In the genomic region with DNA sequence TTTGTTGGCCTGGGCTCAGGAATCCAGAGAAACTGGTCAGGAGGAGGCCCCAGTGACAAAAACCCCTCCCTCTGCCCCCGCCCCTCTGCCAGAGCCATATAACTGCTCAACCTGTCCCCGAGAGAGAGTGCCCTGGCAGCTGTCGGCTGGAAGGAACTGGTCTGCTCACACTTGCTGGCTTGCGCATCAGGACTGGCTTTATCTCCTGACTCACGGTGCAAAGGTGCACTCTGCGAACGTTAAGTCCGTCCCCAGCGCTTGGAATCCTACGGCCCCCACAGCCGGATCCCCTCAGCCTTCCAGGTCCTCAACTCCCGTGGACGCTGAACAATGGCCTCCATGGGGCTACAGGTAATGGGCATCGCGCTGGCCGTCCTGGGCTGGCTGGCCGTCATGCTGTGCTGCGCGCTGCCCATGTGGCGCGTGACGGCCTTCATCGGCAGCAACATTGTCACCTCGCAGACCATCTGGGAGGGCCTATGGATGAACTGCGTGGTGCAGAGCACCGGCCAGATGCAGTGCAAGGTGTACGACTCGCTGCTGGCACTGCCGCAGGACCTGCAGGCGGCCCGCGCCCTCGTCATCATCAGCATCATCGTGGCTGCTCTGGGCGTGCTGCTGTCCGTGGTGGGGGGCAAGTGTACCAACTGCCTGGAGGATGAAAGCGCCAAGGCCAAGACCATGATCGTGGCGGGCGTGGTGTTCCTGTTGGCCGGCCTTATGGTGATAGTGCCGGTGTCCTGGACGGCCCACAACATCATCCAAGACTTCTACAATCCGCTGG, we compare ENCODE assay signal across 9 cellular contexts. TPM values are rescaled to one million over a fixed set of nuclear protein-coding genes. Genes with fewer than 3 reads are reported as not detected.
DNase-seq lines count a peak whose midpoint lies in the region; TF ChIP-seq lines count a peak whose summit lies in the region.
"Had no signal": no experiment of that assay in that cellular context is flagged by ENCODE, and none has a peak within 500 bp of the region (broad histone marks: within the 10 kb centered on the region; RNA-seq: fewer than 3 reads in every experiment).

A gene with protein sequence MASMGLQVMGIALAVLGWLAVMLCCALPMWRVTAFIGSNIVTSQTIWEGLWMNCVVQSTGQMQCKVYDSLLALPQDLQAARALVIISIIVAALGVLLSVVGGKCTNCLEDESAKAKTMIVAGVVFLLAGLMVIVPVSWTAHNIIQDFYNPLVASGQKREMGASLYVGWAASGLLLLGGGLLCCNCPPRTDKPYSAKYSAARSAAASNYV (plus strand): TSS at position 125 of the 784 bp plus-strand sequence. CDS start 206 bp downstream, at position 331.

- H3K36me3 ChIP-seq in thymus (ENCODE audit: control insufficient read depth, insufficient read depth) (no peaks in the 10 kb centered on the region), HAP-1 (replicated peaks) (no peaks in the 10 kb centered on the region)

- no peaks in the 10 kb centered on the region for H3K36me3 Mint-ChIP-seq in activated CD4-positive, alpha-beta memory T cell treated with anti-CD3 and anti-CD28 coated beads for 36 hours

- H3K4me3 ChIP-seq in thymus (ENCODE audit: low read length): no peak within 1 kb of the TSS
- H3K4me3 ChIP-seq in HAP-1: no peak within 1 kb of the TSS

- H3K9me3 ChIP-seq in thymus (ENCODE audit: control insufficient read depth) (no peaks in the 10 kb centered on the region), HAP-1 (no peaks in the 10 kb centered on the region)

- DNase-seq in NCI-H1092 treated with DMSO at 0.1 percent for 48 hours (lab: John Stamatoyannopoulos, UW): peak; percentile 75
- peak; percentile 63 for DNase-seq in SHP77 treated with DMSO at 0.1 percent for 48 hours (lab: John Stamatoyannopoulos, UW)
- peak; percentile 99 for DNase-seq in islet precursor cell
- no peak for DNase-seq in HAP-1 (ENCODE audit: low spot score in 2 of 2)
- no peak for DNase-seq in GM13976 (ENCODE audit: low spot score)
- no peak for DNase-seq in activated CD4-positive, alpha-beta memory T cell treated with anti-CD3 and anti-CD28 coated beads for 36 hours
- no peak for DNase-seq in activated gamma-delta T cell (lab: John Stamatoyannopoulos, UW)
- DNase-seq: activated naive CD4-positive, alpha-beta T cell treated with anti-CD3 and anti-CD28 coated beads for 36 hours had no signal

- peaks cover 15% of the 10 kb centered on the region for H3K4me1 ChIP-seq in thymus (ENCODE audit: control insufficient read depth, insufficient read depth, low read length)
- H3K4me1 ChIP-seq in HAP-1: no peaks in the 10 kb centered on the region

- no peaks in the 10 kb centered on the region for H3K9me3 Mint-ChIP-seq in activated CD4-positive, alpha-beta memory T cell treated with anti-CD3 and anti-CD28 coated beads for 36 hours
- H3K9me3 Mint-ChIP-seq: activated naive CD4-positive, alpha-beta T cell treated with anti-CD3 and anti-CD28 coated beads for 36 hours had no signal

- H3K4me1 Mint-ChIP-seq in activated CD4-positive, alpha-beta memory T cell treated with anti-CD3 and anti-CD28 coated beads for 36 hours (ENCODE audit: low read depth): peaks cover 25% of the 10 kb centered on the region

- intact Hi-C loops in activated CD4-positive, alpha-beta memory T cell treated with anti-CD3 and anti-CD28 coated beads for 36 hours (cut with micrococcal nuclease): no loop called here

- CTCF ChIA-PET in activated CD4-positive, alpha-beta memory T cell treated with anti-CD3 and anti-CD28 coated beads for 36 hours (lab: Charles Lee): no interaction called here

- in situ Hi-C loops in HAP-1 (cut with MboI; ENCODE audit: low sequenced_read_pairs) (no loop called here), GM13976 (cut with MboI; ENCODE audit: low sequenced_read_pairs, unreplicated experiment) (no loop called here)

- no peak within 1 kb of the TSS for H3K27ac Mint-ChIP-seq in activated CD4-positive, alpha-beta memory T cell treated with anti-CD3 and anti-CD28 coated beads for 36 hours
- H3K27ac Mint-ChIP-seq: activated naive CD4-positive, alpha-beta T cell treated with anti-CD3 and anti-CD28 coated beads for 36 hours had no signal

- H3K27ac ChIP-seq in thymus (ENCODE audit: low read depth): peak within 1 kb of the TSS; percentile 43

- H3K27me3 Mint-ChIP-seq in activated CD4-positive, alpha-beta memory T cell treated with anti-CD3 and anti-CD28 coated beads for 36 hours: no peaks in the 10 kb centered on the region

- 94% methylated on average over 44 of the region's 44 CpGs for WGBS in thymus

- TF ChIP-seq CTCF in GM13976 (IDR thresholded peaks at IDR 0.05; ENCODE audit: borderline replicate concordance, control extremely low read depth, extremely low read depth, insufficient read depth, missing control alignments): no peak

- POLR2A ChIA-PET in activated CD4-positive, alpha-beta memory T cell treated with anti-CD3 and anti-CD28 coated beads for 36 hours (lab: Charles Lee): no interaction called here

- H3K27me3 ChIP-seq in thymus (ENCODE audit: control insufficient read depth, insufficient read depth): peaks cover 2% of the 10 kb centered on the region
- H3K27me3 ChIP-seq in HAP-1 (ENCODE audit: low read depth): no peaks in the 10 kb centered on the region

- H3K4me3 Mint-ChIP-seq in activated CD4-positive, alpha-beta memory T cell treated with anti-CD3 and anti-CD28 coated beads for 36 hours: no peak within 1 kb of the TSS
- H3K4me3 Mint-ChIP-seq: activated naive CD4-positive, alpha-beta T cell treated with anti-CD3 and anti-CD28 coated beads for 36 hours had no signal

RNA-seq across cellular contexts. Expression of the gene that starts here (rescaled TPM):
- 38.4 TPM for polyA plus RNA-seq in thymus
- under 1 TPM; 0.14 to 0.17 TPM for total RNA-seq in activated CD4-positive, alpha-beta memory T cell treated with anti-CD3 and anti-CD28 coated beads for 36 hours

Comparison
In these comparisons a context has a peak if more than half of its experiments do, and no peak if none do; other contexts are left out.
1. DNase-seq: peak in NCI-H1092 treated with DMSO at 0.1 percent for 48 hours (single experiment), SHP77 treated with DMSO at 0.1 percent for 48 hours (single experiment) and islet precursor cell (single experiment); none in HAP-1 (0 of 2), GM13976 (single experiment), activated CD4-positive, alpha-beta memory T cell treated with anti-CD3 and anti-CD28 coated beads for 36 hours (single experiment) and activated gamma-delta T cell (single experiment).